ENCODE assay signal across 8 cellular contexts in genomic region chr16:57998484-57998883, GRCh38. TPM values are rescaled to one million over a fixed set of nuclear protein-coding genes. Genes with fewer than 3 reads are reported as not detected.
A peak's percentile ranks its signal among the peaks of the same experiment; 100 is the strongest.
DNase-seq lines count a peak whose midpoint lies in the region; ATAC-seq, FAIRE-seq and TF ChIP-seq lines count a peak whose summit lies in the region.

No MANE protein-coding gene starts in this region.

- ATAC-seq in omental fat pad (ENCODE audit: low FRiP score) (no peak), GM21447 (IDR thresholded peaks at IDR 0.05; ENCODE audit: unreplicated experiment) (no peak)

- H3K27ac ChIP-seq in small intestine (ENCODE audit: low read depth in 1 of 2, low read length in 1 of 2) (no peak overlapping the region), substantia nigra (ENCODE audit: low read depth, low read length, poor library complexity, severe bottlenecking) (no peak overlapping the region)

- peak overlapping the region; percentile 85 for H3K27ac Mint-ChIP-seq in T-helper 1 cell treated with Interleukin-12 subunit alpha and Interleukin-12 subunit beta and Interleukin-4 antibody, amounts not matched to agents 30 μg/mL and 1 μg/mL, for 36 hours

- H3K27me3 ChIP-seq in small intestine (ENCODE audit: control insufficient read depth in 2 of 2, insufficient read depth in 2 of 2, low read length in 2 of 2): no peaks in the 10 kb centered on the region

- H3K4me3 Mint-ChIP-seq in T-helper 1 cell treated with Interleukin-12 subunit alpha and Interleukin-12 subunit beta and Interleukin-4 antibody, amounts not matched to agents 30 μg/mL and 1 μg/mL, for 36 hours: peak overlapping the region; percentile 82

- peaks cover 39% of the 10 kb centered on the region for H3K4me1 Mint-ChIP-seq in T-helper 1 cell treated with Interleukin-12 subunit alpha and Interleukin-12 subunit beta and Interleukin-4 antibody, amounts not matched to agents 30 μg/mL and 1 μg/mL, for 36 hours (ENCODE audit: low read depth)

- peaks cover 28% of the 10 kb centered on the region for H3K36me3 Mint-ChIP-seq in T-helper 1 cell treated with Interleukin-12 subunit alpha and Interleukin-12 subunit beta and Interleukin-4 antibody, amounts not matched to agents 30 μg/mL and 1 μg/mL, for 36 hours (ENCODE audit: low read depth)

- no peaks in the 10 kb centered on the region for H3K9me3 ChIP-seq in small intestine (ENCODE audit: control insufficient read depth, low read depth)

- no peak for TF ChIP-seq CTCF in omental fat pad (IDR thresholded peaks at IDR 0.05)

- no peaks in the 10 kb centered on the region for H3K36me3 ChIP-seq in small intestine (ENCODE audit: control insufficient read depth in 2 of 2, insufficient read depth in 2 of 2, low read length in 2 of 2)

- no peak overlapping the region for H3K4me3 ChIP-seq in small intestine (ENCODE audit: low read depth in 1 of 2, low read length in 2 of 2)

- H3K27me3 Mint-ChIP-seq in T-helper 1 cell treated with Interleukin-12 subunit alpha and Interleukin-12 subunit beta and Interleukin-4 antibody, amounts not matched to agents 30 μg/mL and 1 μg/mL, for 36 hours (ENCODE audit: low read depth): no peaks in the 10 kb centered on the region

- no peaks in the 10 kb centered on the region for H3K9me3 Mint-ChIP-seq in T-helper 1 cell treated with Interleukin-12 subunit alpha and Interleukin-12 subunit beta and Interleukin-4 antibody, amounts not matched to agents 30 μg/mL and 1 μg/mL, for 36 hours

- DNase-seq in Daoy (ENCODE audit: low read depth) (peak; percentile 54), small intestine (peak; percentile 45), midbrain (lab: John Stamatoyannopoulos, UW) (no peak), omental fat pad (ENCODE audit: low spot score) (no peak), substantia nigra (lab: John Stamatoyannopoulos, UW) (no peak)
- DNase-seq in central memory CD4-positive, alpha-beta T cell: peak; percentile 50

- WGBS in small intestine, 3 donors: 56 to 74% (median 57%) methylated on average over 8 of the region's 8 CpGs

- no peaks in the 10 kb centered on the region for H3K4me1 ChIP-seq in small intestine (ENCODE audit: control insufficient read depth in 2 of 2, insufficient read depth in 1 of 2, low read depth in 1 of 2, low read length in 1 of 2)

- no peak for FAIRE-seq in small intestine (lab: Jason Lieb, UNC)

RNA-seq across cellular contexts. Expression of gene ZNF319, which starts 2.0 kb away (rescaled TPM):
- 1.1 and 1.7 TPM in 2 replicates for total RNA-seq in Daoy (2014; rRNA removed; shearing (Covaris generic))
- 1 to 10 TPM; 2.2 to 4.0 (median 2.4) TPM for polyA plus RNA-seq in small intestine
- total RNA-seq in omental fat pad: 1 to 10 TPM; 3.2 to 9.1 (median 5.6) TPM

RNA-seq across cellular contexts. Expression of gene USB1, which starts 2.7 kb away (rescaled TPM):
- 6.1 and 15.4 TPM in 2 replicates for total RNA-seq in Daoy (2014; rRNA removed; shearing (Covaris generic))
- 10 to 100 TPM; 21.7 to 26.5 (median 26.2) TPM for polyA plus RNA-seq in small intestine
- 10 to 100 TPM; 18.8 to 42.5 (median 33.4) TPM for total RNA-seq in omental fat pad

RNA-seq across cellular contexts. Expression of gene MMP15, which starts 27.1 kb away (rescaled TPM):
- 1.5 and 3.4 TPM in 2 replicates for total RNA-seq in Daoy (2014; rRNA removed; shearing (Covaris generic))
- polyA plus RNA-seq in small intestine: 10 to 100 TPM; 38.2 to 67.3 (median 47.2) TPM
- total RNA-seq in omental fat pad: 10 to 100 TPM in 3 of 4 donors, 1 to 10 TPM in 1; 5.5 to 15.2 (median 14.4) TPM

RNA-seq across cellular contexts. Expression of gene CNGB1, which starts 27.6 kb away (rescaled TPM):
- under 0.01 TPM in 1 of 2 replicates, not detected in the other for total RNA-seq in Daoy (2014; rRNA removed; shearing (Covaris generic))
- polyA plus RNA-seq in small intestine: 1 to 10 TPM in 1 of 3 donors, not detected in 2; 1.7 TPM
- not detected for total RNA-seq in omental fat pad

Comparison
In these comparisons a context has a peak if more than half of its experiments do, and no peak if none do; other contexts are left out.
1. DNase-seq: peak in Daoy (single experiment), central memory CD4-positive, alpha-beta T cell (single experiment) and small intestine (single experiment); none in midbrain (single experiment), omental fat pad (single experiment) and substantia nigra (0 of 49).